In the genomic region with DNA sequence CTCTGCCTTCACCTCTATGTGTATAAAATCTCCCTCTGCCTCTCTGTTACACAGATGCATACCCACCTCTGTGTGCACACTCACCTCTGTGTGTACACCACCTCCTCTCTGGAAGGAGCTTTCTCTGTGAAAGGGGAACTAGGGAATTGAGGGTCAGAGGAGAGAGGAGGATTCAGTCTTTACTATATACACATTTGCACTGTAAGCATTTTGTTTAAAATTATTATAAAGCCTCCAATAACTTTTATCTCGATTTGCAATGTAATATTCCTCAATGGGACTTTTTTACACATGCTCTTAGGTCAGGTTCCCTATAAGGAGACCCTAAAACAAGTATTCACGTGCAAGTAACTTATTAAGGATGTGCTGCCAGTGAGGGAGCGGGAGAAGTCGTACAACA, we compare ENCODE assay signal across 16 cellular contexts.
DNase-seq lines count a peak whose midpoint lies in the region; ATAC-seq, FAIRE-seq and TF ChIP-seq lines count a peak whose summit lies in the region.
"Had no signal": no experiment of that assay in that cellular context is flagged by ENCODE, and none has a peak within 500 bp of the region (broad histone marks: within the 10 kb centered on the region; RNA-seq: fewer than 3 reads in every experiment).

No MANE protein-coding gene starts in this region.

- H3K27ac ChIP-seq in HepG2 (ENCODE audit: extremely low read length, insufficient read depth, low read length) (no peak overlapping the region), right lobe of liver (no peak overlapping the region), K562 (ENCODE audit: extremely low read depth, low read depth, low read length) (no peak overlapping the region), left ventricle myocardium inferior (replicated peaks) (no peak overlapping the region)
- H3K27ac ChIP-seq: PC-9 had no signal

- H3K9ac ChIP-seq in HepG2 (ENCODE audit: insufficient read depth, low read depth, low read length) (no peak overlapping the region), K562 (ENCODE audit: insufficient read depth in 1 of 2, low read depth in 2 of 2, low read length in 2 of 2) (no peak overlapping the region)

- in situ Hi-C loops in HepG2 (cut with HindIII; ENCODE audit: extremely low pct_ligation_motif_present, low pct_unique_long_range_greater_than_20kb) = no loop called here
- in situ Hi-C loops in K562 (cut with MboI) = no loop called here

- no peak overlapping the region for H2AFZ ChIP-seq in HepG2 (ENCODE audit: low read length)
- no peak overlapping the region for H2AFZ ChIP-seq in K562 (ENCODE audit: low read depth, low read length)
- H2AFZ ChIP-seq: PC-9 had no signal

- ATAC-seq in HepG2 (peak; percentile 24; the same call in 1 of the 3 replicates), right lobe of liver (no peak), K562 (no peak), GM18498 (IDR thresholded peaks at IDR 0.05; ENCODE audit: unreplicated experiment) (no peak)
- no peak for ATAC-seq in activated CD8-positive, alpha-beta T cell treated with anti-CD3 and anti-CD28 coated beads for 36 hours
- no peak for ATAC-seq in stimulated activated effector memory CD8-positive, alpha-beta T cell treated with anti-CD3 and anti-CD28 coated beads, Interleukin-12 subunit alpha, Interleukin-12 subunit beta, amount 100 ng/mL, for 72 hours

- TF ChIP-seq CTCF in HepG2 (CRISPR knock-in tag; IDR thresholded peaks at IDR 0.05) = no peak
- no peak for TF ChIP-seq CTCF in right lobe of liver (IDR thresholded peaks at IDR 0.05)
- no peak for TF ChIP-seq CTCF in activated CD8-positive, alpha-beta T cell treated with anti-CD3 and anti-CD28 coated beads for 36 hours (IDR thresholded peaks at IDR 0.05)
- TF ChIP-seq CTCF in K562 (IDR thresholded peaks at IDR 0.05 in 2 of 3, conservative IDR thresholded peaks at IDR 0.05 in 1 of 3; ENCODE audit: insufficient read depth in 2 of 3, low read depth in 1 of 3, low read length in 3 of 3) = no peak
- TF ChIP-seq CTCF in left ventricle myocardium inferior (IDR thresholded peaks at IDR 0.05; ENCODE audit: borderline replicate concordance) = no peak

- DNase-seq in HepG2 (ENCODE audit: low spot score) (no peak), right lobe of liver (no peak), K562 (ENCODE audit: extremely low read depth in 1 of 4, low spot score in 3 of 4) (no peak), left ventricle myocardium inferior (no peak), anterior cingulate cortex (lab: John Stamatoyannopoulos, UW) (no peak)
- no peak for DNase-seq in activated CD8-positive, alpha-beta T cell treated with anti-CD3 and anti-CD28 coated beads for 36 hours
- DNase-seq in stimulated activated effector memory CD8-positive, alpha-beta T cell treated with anti-CD3 and anti-CD28 coated beads, Interleukin-12 subunit alpha, Interleukin-12 subunit beta, amount 100 ng/mL, for 72 hours (ENCODE audit: low spot score in 2 of 2) = no peak
- DNase-seq: COR-L47, DMS153, NCI-H1417, NCI-H2081, NCI-H526, PC-9 had no signal

- H3K9me3 Mint-ChIP-seq in activated CD8-positive, alpha-beta T cell treated with anti-CD3 and anti-CD28 coated beads for 36 hours = peaks cover 3% of the 10 kb centered on the region
- no peaks in the 10 kb centered on the region for H3K9me3 Mint-ChIP-seq in stimulated activated effector memory CD8-positive, alpha-beta T cell treated with anti-CD3 and anti-CD28 coated beads, Interleukin-12 subunit alpha, Interleukin-12 subunit beta, amount 100 ng/mL, for 72 hours

- H4K20me1 ChIP-seq in HepG2 (ENCODE audit: insufficient read depth, low read length) (no peaks in the 10 kb centered on the region), K562 (replicated peaks; ENCODE audit: control insufficient read depth, insufficient read depth, low read length) (no peaks in the 10 kb centered on the region)

- 94% methylated on average over 4 of the region's 4 CpGs for WGBS in HepG2 (ENCODE audit: low lambda C conversion rate)
- WGBS in right lobe of liver (ENCODE audit: insufficient coverage, low coverage, low lambda C conversion rate, missing lambda C conversion rate) = 99% methylated on average over 4 of the region's 4 CpGs
- WGBS in K562 (ENCODE audit: insufficient coverage, low coverage, missing lambda C conversion rate) = 70% methylated on average over 4 of the region's 4 CpGs

- H3K4me3 Mint-ChIP-seq in activated CD8-positive, alpha-beta T cell treated with anti-CD3 and anti-CD28 coated beads for 36 hours = no peak overlapping the region
- H3K4me3 Mint-ChIP-seq in stimulated activated effector memory CD8-positive, alpha-beta T cell treated with anti-CD3 and anti-CD28 coated beads, Interleukin-12 subunit alpha, Interleukin-12 subunit beta, amount 100 ng/mL, for 72 hours = no peak overlapping the region

- no peaks in the 10 kb centered on the region for H3K27me3 Mint-ChIP-seq in activated CD8-positive, alpha-beta T cell treated with anti-CD3 and anti-CD28 coated beads for 36 hours

- H3K27me3 ChIP-seq in HepG2 (ENCODE audit: control insufficient read depth in 1 of 2, insufficient read depth in 2 of 2, low read length in 2 of 2) (no peaks in the 10 kb centered on the region), right lobe of liver (no peaks in the 10 kb centered on the region), K562 (ENCODE audit: control insufficient read depth in 2 of 2, insufficient read depth in 2 of 2, low read length in 2 of 2) (no peaks in the 10 kb centered on the region), left ventricle myocardium inferior (ENCODE audit: low read depth) (no peaks in the 10 kb centered on the region)

- no peak overlapping the region for H3K4me2 ChIP-seq in HepG2 (ENCODE audit: low read depth, low read length)
- no peak overlapping the region for H3K4me2 ChIP-seq in K562 (ENCODE audit: insufficient read depth, low read length)
- H3K4me2 ChIP-seq: PC-9 had no signal

- peaks cover 83% of the 10 kb centered on the region for H3K36me3 Mint-ChIP-seq in activated CD8-positive, alpha-beta T cell treated with anti-CD3 and anti-CD28 coated beads for 36 hours (ENCODE audit: low read depth)
- peaks cover 84% of the 10 kb centered on the region for H3K36me3 Mint-ChIP-seq in stimulated activated effector memory CD8-positive, alpha-beta T cell treated with anti-CD3 and anti-CD28 coated beads, Interleukin-12 subunit alpha, Interleukin-12 subunit beta, amount 100 ng/mL, for 72 hours

- FAIRE-seq in HepG2 (lab: Jason Lieb, UNC) (no peak), K562 (lab: Jason Lieb, UNC) (no peak)
- FAIRE-seq: GM18507 had no signal

- TF ChIP-seq EP300 in HepG2 (IDR thresholded peaks at IDR 0.05; ENCODE audit: low read depth in 2 of 2, low read length in 2 of 2) (no peak), HepG2 (CRISPR knock-in tag; IDR thresholded peaks at IDR 0.05; ENCODE audit: borderline replicate concordance) (no peak), K562 (IDR thresholded peaks at IDR 0.05; ENCODE audit: low read length) (no peak)

- TF ChIP-seq RAD21 in HepG2 (CRISPR knock-in tag; IDR thresholded peaks at IDR 0.05) = no peak
- TF ChIP-seq RAD21 in K562 (CRISPR knock-in tag; conservative IDR thresholded peaks at IDR 0.05 in 1 of 2, IDR thresholded peaks at IDR 0.05 in 1 of 2) = no peak

- H3K9me3 ChIP-seq in HepG2 (ENCODE audit: low read length) = no peaks in the 10 kb centered on the region
- no peaks in the 10 kb centered on the region for H3K9me3 ChIP-seq in right lobe of liver
- H3K9me3 ChIP-seq in K562 (replicated peaks; ENCODE audit: control insufficient read depth, insufficient read depth, low read depth, low read length) = no peaks in the 10 kb centered on the region
- H3K9me3 ChIP-seq in left ventricle myocardium inferior (replicated peaks) = no peaks in the 10 kb centered on the region
- H3K9me3 ChIP-seq: HAP-1 had no signal

- H3K36me3 ChIP-seq in HepG2 (replicated peaks in 1 of 2; ENCODE audit: control insufficient read depth in 1 of 2, insufficient read depth in 2 of 2, low read length in 2 of 2) (peaks cover 2% of the 10 kb centered on the region in 2 experiments; a peak in 3 of 5 replicates), right lobe of liver (peaks cover 0 to 2% (median 0%) of the 10 kb centered on the region in 4 donors), K562 (ENCODE audit: control insufficient read depth, insufficient read depth, low read length) (peaks cover 21% of the 10 kb centered on the region; the same call in 1 of the 3 replicates), left ventricle myocardium inferior (peaks cover 41% of the 10 kb centered on the region)
- H3K36me3 ChIP-seq: HAP-1 had no signal

- no peak for TF ChIP-seq POLR2A in HepG2 (IDR thresholded peaks at IDR 0.05; ENCODE audit: insufficient read depth in 1 of 2, low read depth in 2 of 2, low read length in 2 of 2)
- TF ChIP-seq POLR2A in right lobe of liver (IDR thresholded peaks at IDR 0.05) = no peak
- TF ChIP-seq POLR2A in K562 (conservative IDR thresholded peaks at IDR 0.05) = no peak

- intact Hi-C loops in HepG2 (cut with micrococcal nuclease; ENCODE audit: unreplicated experiment) (no loop called here), right lobe of liver (cut with DNase I) (no loop called here), K562 (cut with micrococcal nuclease) (no loop called here), left ventricle myocardium inferior (cut with micrococcal nuclease) (no loop called here)
- intact Hi-C loops in activated CD8-positive, alpha-beta T cell treated with anti-CD3 and anti-CD28 coated beads for 36 hours (cut with micrococcal nuclease) = no loop called here

- no peak overlapping the region for H3K4me3 ChIP-seq in HepG2 (replicated peaks in 1 of 3; ENCODE audit: insufficient read depth in 1 of 3, low read depth in 2 of 3, low read length in 3 of 3)
- H3K4me3 ChIP-seq in right lobe of liver = no peak overlapping the region
- no peak overlapping the region for H3K4me3 ChIP-seq in K562
- H3K4me3 ChIP-seq in left ventricle myocardium inferior = no peak overlapping the region
- H3K4me3 ChIP-seq: HAP-1, PC-9 had no signal

- H3K4me1 Mint-ChIP-seq in activated CD8-positive, alpha-beta T cell treated with anti-CD3 and anti-CD28 coated beads for 36 hours (ENCODE audit: low read depth) = peaks cover 45% of the 10 kb centered on the region
- H3K4me1 Mint-ChIP-seq in stimulated activated effector memory CD8-positive, alpha-beta T cell treated with anti-CD3 and anti-CD28 coated beads, Interleukin-12 subunit alpha, Interleukin-12 subunit beta, amount 100 ng/mL, for 72 hours = peaks cover 43% of the 10 kb centered on the region

- no peaks in the 10 kb centered on the region for H3K9me1 ChIP-seq in K562 (ENCODE audit: control insufficient read depth, insufficient read depth, low read length)

- no peaks in the 10 kb centered on the region for H3K79me2 ChIP-seq in HepG2 (ENCODE audit: insufficient read depth, low read length)
- no peaks in the 10 kb centered on the region for H3K79me2 ChIP-seq in K562 (ENCODE audit: control insufficient read depth, insufficient read depth, low read length)

- H3K27ac Mint-ChIP-seq in activated CD8-positive, alpha-beta T cell treated with anti-CD3 and anti-CD28 coated beads for 36 hours = peak overlapping the region; percentile 43
- peak overlapping the region; percentile 78 for H3K27ac Mint-ChIP-seq in stimulated activated effector memory CD8-positive, alpha-beta T cell treated with anti-CD3 and anti-CD28 coated beads, Interleukin-12 subunit alpha, Interleukin-12 subunit beta, amount 100 ng/mL, for 72 hours

- H3K4me1 ChIP-seq in HepG2 (ENCODE audit: insufficient read depth, low read length) (peaks cover 9% of the 10 kb centered on the region; the same call in 1 of the 2 replicates), right lobe of liver (peaks cover 0 to 5% (median 0%) of the 10 kb centered on the region in 4 donors), K562 (replicated peaks in 1 of 2; ENCODE audit: control insufficient read depth in 2 of 2, insufficient read depth in 2 of 2, low read length in 2 of 2) (peaks cover 0 to 7% of the 10 kb centered on the region in 2 experiments; a peak in 1 of 5 replicates), left ventricle myocardium inferior (peaks cover 27% of the 10 kb centered on the region)
- H3K4me1 ChIP-seq: HAP-1 had no signal

- no TSS peak for BruUV-seq in HepG2 (replicated peaks; lab: Mats Ljungman, UMichigan)
- no TSS peak for BruUV-seq in K562 (replicated peaks; lab: Mats Ljungman, UMichigan)

- POLR2A ChIA-PET in HepG2 (lab: Yijun Ruan, JAX) (no interaction called here), K562 (lab: Yijun Ruan, JAX) (no interaction called here)
- POLR2A ChIA-PET in activated CD8-positive, alpha-beta T cell treated with anti-CD3 and anti-CD28 coated beads for 36 hours (lab: Charles Lee) = interaction anchor here (0.6 to 2.1 kb wide), 2 partner anchors 9 to 46 kb away, joined by 3 to 6 read pairs; no protein-coding TSS in a partner anchor

- CTCF ChIA-PET in HepG2 (lab: Yijun Ruan, JAX; ENCODE audit: low intra/inter-chr PET ratio, low total read pairs) (no interaction called here), K562 (lab: Yijun Ruan, JAX; ENCODE audit: low intra/inter-chr PET ratio) (no interaction called here)
- CTCF ChIA-PET in activated CD8-positive, alpha-beta T cell treated with anti-CD3 and anti-CD28 coated beads for 36 hours (lab: Charles Lee) = no interaction called here

Comparison
In these comparisons a context has a peak if more than half of its experiments do, and no peak if none do; other contexts are left out.
1. Of the 241 proteins assayed by ChIP-seq in both HepG2 and K562: peak only in HepG2: none; only in K562: none; in both: MAFF and MAFK; in neither: 239.